In the genomic region with DNA sequence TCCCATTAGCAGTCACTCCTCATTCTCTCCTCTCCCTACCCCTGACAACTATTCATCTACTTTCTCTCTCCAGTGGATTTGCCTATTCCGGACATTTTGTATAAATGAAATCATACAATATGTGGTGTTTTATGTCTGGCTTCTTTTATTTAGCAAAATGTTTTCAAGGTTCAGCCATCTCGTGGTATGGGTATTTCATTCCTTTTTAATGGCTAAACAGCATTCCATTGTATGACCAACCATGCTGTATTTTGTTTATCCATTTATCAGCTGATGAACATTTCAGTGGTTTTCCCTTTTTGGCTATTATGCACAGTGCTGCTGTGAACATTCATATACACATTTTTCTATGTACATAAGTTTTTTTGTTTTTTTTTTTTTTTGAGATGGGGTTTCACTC, we compare ENCODE assay signal across 18 cellular contexts. TPM values are rescaled to one million over a fixed set of nuclear protein-coding genes. Genes with fewer than 3 reads are reported as not detected.
DNase-seq lines count a peak whose midpoint lies in the region; ATAC-seq and TF ChIP-seq lines count a peak whose summit lies in the region.
"Had no signal": no experiment of that assay in that cellular context is flagged by ENCODE, and none has a peak within 500 bp of the region (broad histone marks: within the 10 kb centered on the region; RNA-seq: fewer than 3 reads in every experiment).

No MANE protein-coding gene starts in this region.

- no peak overlapping the region for H2BK5ac ChIP-seq in H9 (ENCODE audit: insufficient read length, low read length)

- H2BK15ac ChIP-seq in H9 (ENCODE audit: low read depth, low read length), result no peak overlapping the region

- H3K9me3 ChIP-seq in PC-3 (ENCODE audit: low read length), result no peaks in the 10 kb centered on the region
- no peaks in the 10 kb centered on the region for H3K9me3 ChIP-seq in H9 (ENCODE audit: control insufficient read depth, low read depth, low read length)
- H3K9me3 ChIP-seq in ascending aorta, result no peaks in the 10 kb centered on the region
- H3K9me3 ChIP-seq: pancreas, suprapubic skin had no signal

- H3K36me3 ChIP-seq in PC-3 (ENCODE audit: low read depth, low read length), result peaks cover 6% of the 10 kb centered on the region; the same call in 1 of the 2 replicates
- peaks cover 33 to 46% of the 10 kb centered on the region in 2 donors for H3K36me3 ChIP-seq in ascending aorta

- H3K27ac Mint-ChIP-seq in H9, result peak overlapping the region in 1 of 3 experiments; percentile 31; a peak in 1 of 7 replicates
- H3K27ac Mint-ChIP-seq: activated CD4-positive, alpha-beta T cell treated with anti-CD3 and anti-CD28 coated beads, Interleukin-2, amount 10 ng/mL, durations not matched to agents 24 days and 14 days; GM23338 had no signal

- no peak overlapping the region for H3K23ac ChIP-seq in H9 (ENCODE audit: insufficient read length, low read depth, low read length)

- H3K4me3 ChIP-seq in PC-3 (ENCODE audit: low read length) (no peak overlapping the region), ascending aorta (no peak overlapping the region)
- H3K4me3 ChIP-seq: GM23338, pancreas, PC-9, suprapubic skin had no signal

- no peak overlapping the region for H3K4me2 ChIP-seq in PC-3 (ENCODE audit: low read length)
- H3K4me2 ChIP-seq in H9 (ENCODE audit: insufficient read depth, insufficient read length, low read length), result no peak overlapping the region
- H3K4me2 ChIP-seq: GM23338, PC-9 had no signal

- H2BK12ac ChIP-seq in H9 (ENCODE audit: insufficient read length, low read depth, low read length), result no peak overlapping the region

- H3K79me2 ChIP-seq in PC-3 (ENCODE audit: low read length), result no peaks in the 10 kb centered on the region
- no peaks in the 10 kb centered on the region for H3K79me2 ChIP-seq in H9 (ENCODE audit: insufficient read depth, low read length)

- no peaks in the 10 kb centered on the region for H3K4me1 Mint-ChIP-seq in H9
- H3K4me1 Mint-ChIP-seq: activated CD4-positive, alpha-beta T cell treated with anti-CD3 and anti-CD28 coated beads, Interleukin-2, amount 10 ng/mL, durations not matched to agents 24 days and 14 days; GM23338 had no signal

- POLR2A ChIA-PET in PC-3 (lab: Charles Lee; ENCODE audit: unreplicated experiment), result no interaction called here

- H2AFZ ChIP-seq in PC-3 (ENCODE audit: low read length) (no peak overlapping the region), H9 (ENCODE audit: low read length) (no peak overlapping the region)
- H2AFZ ChIP-seq: GM23338, PC-9 had no signal

- no peak overlapping the region; a peak in 1 of 5 replicates for H3K4me3 Mint-ChIP-seq in H9
- H3K4me3 Mint-ChIP-seq: activated CD4-positive, alpha-beta T cell treated with anti-CD3 and anti-CD28 coated beads, Interleukin-2, amount 10 ng/mL, durations not matched to agents 24 days and 14 days; GM23338 had no signal

- H4K91ac ChIP-seq in H9 (ENCODE audit: insufficient read length, low read depth, low read length), result no peak overlapping the region

- no peak overlapping the region for H4K5ac ChIP-seq in H9 (ENCODE audit: insufficient read length, low read depth, low read length)

- WGBS in H9 (ENCODE audit: extremely low coverage, insufficient read length, low lambda C conversion rate), result no CpG with 5 or more reads among the region's 2 CpGs

- no peak overlapping the region for H3K27ac ChIP-seq in PC-3 (ENCODE audit: low read length)
- no peak overlapping the region for H3K27ac ChIP-seq in H9 (ENCODE audit: insufficient read length, low read depth, low read length)
- no peak overlapping the region for H3K27ac ChIP-seq in ascending aorta
- H3K27ac ChIP-seq: pancreas, PC-9, suprapubic skin had no signal

- H3F3A ChIP-seq in PC-3 (ENCODE audit: low read length, unreplicated experiment), result no peaks in the 10 kb centered on the region

- no peak for ATAC-seq in PC-3
- ATAC-seq: GM23338, left ventricle myocardium superior, pancreas had no signal

- DNase-seq in AG09319 (ENCODE audit: extremely low read depth, low read depth) (peak; percentile 58), PC-3 (peak; percentile 12), dedifferentiated amniotic fluid mesenchymal stem cell (ENCODE audit: extremely low spot score) (peak; percentile 80), kidney tubule cell (ENCODE audit: low spot score) (peak; percentile 78), H9 (no peak), ascending aorta (ENCODE audit: low spot score in 2 of 2) (no peak), NCI-H2196 (lab: John Stamatoyannopoulos, UW; ENCODE audit: unreplicated experiment) (no peak), A172 (ENCODE audit: low spot score) (no peak)
- DNase-seq: activated CD4-positive, alpha-beta T cell treated with anti-CD3 and anti-CD28 coated beads, Interleukin-2, amount 10 ng/mL, durations not matched to agents 24 days and 14 days; activated CD8-positive, alpha-beta memory T cell treated with anti-CD3 and anti-CD28 coated beads, Interleukin-2, amount 50 U/mL, for 48 hours; Calu3; left ventricle myocardium superior; NCI-H2107; pancreas; stimulated activated CD4-positive, alpha-beta T cell treated with anti-CD3 and anti-CD28 coated beads, Interleukin-4, amount 100 ng/mL, for 24 hours had no signal

- no peak overlapping the region for H2BK120ac ChIP-seq in H9 (ENCODE audit: low read depth, low read length, poor library complexity, severe bottlenecking)

- no peaks in the 10 kb centered on the region for H3K9me3 Mint-ChIP-seq in H9
- H3K9me3 Mint-ChIP-seq: activated CD4-positive, alpha-beta T cell treated with anti-CD3 and anti-CD28 coated beads, Interleukin-2, amount 10 ng/mL, durations not matched to agents 24 days and 14 days; GM23338 had no signal

- no peak overlapping the region for H3T11ph ChIP-seq in H9 (ENCODE audit: low read length)

- intact Hi-C loops in PC-3 (cut with micrococcal nuclease) (no loop called here), ascending aorta (cut with DNase I) (no loop called here)

- no peaks in the 10 kb centered on the region for H3K23me2 ChIP-seq in H9 (ENCODE audit: insufficient read length, low read depth, low read length, poor library complexity, severe bottlenecking)

- no peaks in the 10 kb centered on the region for H3K4me1 ChIP-seq in PC-3 (ENCODE audit: insufficient read depth, low read length)
- H3K4me1 ChIP-seq in H9 (ENCODE audit: insufficient read depth, low read length), result no peaks in the 10 kb centered on the region
- H3K4me1 ChIP-seq in ascending aorta, result no peaks in the 10 kb centered on the region
- H3K4me1 ChIP-seq: pancreas had no signal

- H2BK20ac ChIP-seq in H9 (ENCODE audit: low read depth, low read length, poor library complexity, severe bottlenecking), result no peak overlapping the region

- H3K9me2 ChIP-seq in PC-3 (replicated peaks; ENCODE audit: low read length), result no peaks in the 10 kb centered on the region

- BruUV-seq in PC-3 (replicated peaks; lab: Mats Ljungman, UMichigan), result no TSS peak

- H3K79me1 ChIP-seq in H9 (ENCODE audit: insufficient read depth, low read depth, low read length, poor library complexity, severe bottlenecking), result no peaks in the 10 kb centered on the region

- H4K20me1 ChIP-seq in PC-3 (ENCODE audit: low read length) (no peaks in the 10 kb centered on the region), H9 (ENCODE audit: control insufficient read depth, insufficient read depth, insufficient read length) (no peaks in the 10 kb centered on the region)

- H3K27me3 Mint-ChIP-seq in H9 (ENCODE audit: low read depth), result no peaks in the 10 kb centered on the region
- H3K27me3 Mint-ChIP-seq: activated CD4-positive, alpha-beta T cell treated with anti-CD3 and anti-CD28 coated beads, Interleukin-2, amount 10 ng/mL, durations not matched to agents 24 days and 14 days had no signal

- peaks cover 2 to 48% (median 25%) of the 10 kb centered on the region in 3 experiments; a peak in 6 of 7 replicates for H3K36me3 Mint-ChIP-seq in H9 (ENCODE audit: insufficient read depth in 1 of 3, low read depth in 3 of 3)

- no peak overlapping the region for H3K9ac ChIP-seq in PC-3 (ENCODE audit: low read length)
- no peak overlapping the region for H3K9ac ChIP-seq in H9 (ENCODE audit: extremely low read depth, insufficient read length, low read length)

- H3K56ac ChIP-seq in H9 (ENCODE audit: insufficient read length, low read depth, low read length), result no peak overlapping the region

- H3K18ac ChIP-seq in H9 (ENCODE audit: insufficient read length, low read depth, low read length), result no peak overlapping the region

- no peak overlapping the region for H2AK5ac ChIP-seq in H9 (ENCODE audit: insufficient read length, low read length)

- H4K8ac ChIP-seq in H9 (replicated peaks; ENCODE audit: insufficient read length, low read depth, low read length), result no peak overlapping the region

- no peak overlapping the region for H3K14ac ChIP-seq in H9 (ENCODE audit: insufficient read depth, low read length)

- H3K27me3 ChIP-seq in PC-3 (ENCODE audit: low read length), result no peaks in the 10 kb centered on the region
- H3K27me3 ChIP-seq in H9 (ENCODE audit: insufficient read depth, low read length), result no peaks in the 10 kb centered on the region
- H3K27me3 ChIP-seq in ascending aorta, result no peaks in the 10 kb centered on the region
- H3K27me3 ChIP-seq: pancreas, suprapubic skin had no signal

- CTCF ChIA-PET in PC-3 (lab: Charles Lee), result no interaction called here

- TF ChIP-seq CTCF in AG09319 (IDR thresholded peaks at IDR 0.05; ENCODE audit: low read depth, low read length) (no peak), PC-3 (conservative IDR thresholded peaks at IDR 0.05; ENCODE audit: low read depth, low read length) (no peak), H9 (conservative IDR thresholded peaks at IDR 0.05) (no peak), ascending aorta (IDR thresholded peaks at IDR 0.05) (no peak)

- no peak overlapping the region for H3K4ac ChIP-seq in H9 (ENCODE audit: low read depth, low read length)

RNA-seq across cellular contexts. Expression of gene ENTPD7, which starts 34.9 kb away (rescaled TPM):
- total RNA-seq in PC-3 (2014; rRNA removed), result 6.8 and 7.8 TPM in 2 replicates
- 14.4 and 14.5 TPM in 2 replicates for total RNA-seq in H9 (2021)
- total RNA-seq in ascending aorta, result 9.9 TPM
- 23.7 and 30.8 TPM in 2 replicates for total RNA-seq in A172 (2014; rRNA removed; shearing (Covaris generic))

RNA-seq across cellular contexts. Expression of gene COX15, which starts 37.8 kb away (rescaled TPM):
- total RNA-seq in PC-3 (2014; rRNA removed), result 16.6 and 24.6 TPM in 2 replicates
- total RNA-seq in H9 (2021), result 34.2 and 37.1 TPM in 2 replicates
- total RNA-seq in ascending aorta, result 22.0 TPM
- 46.8 and 48.7 TPM in 2 replicates for total RNA-seq in A172 (2014; rRNA removed; shearing (Covaris generic))

RNA-seq across cellular contexts. Expression of gene CUTC, which starts 37.9 kb away (rescaled TPM):
- total RNA-seq in PC-3 (2014; rRNA removed) (10.2 and 14.5 TPM in 2 replicates), H9 (2021) (21.6 and 23.4 TPM in 2 replicates), ascending aorta (8.0 TPM)
- 39.2 and 39.4 TPM in 2 replicates for total RNA-seq in A172 (2014; rRNA removed; shearing (Covaris generic))

Comparison
In these comparisons a context has a peak if more than half of its experiments do, and no peak if none do; other contexts are left out.
1. DNase-seq: peak in AG09319 (single experiment), PC-3 (single experiment), dedifferentiated amniotic fluid mesenchymal stem cell (single experiment) and kidney tubule cell (single experiment); none in H9 (single experiment), ascending aorta (0 of 2), NCI-H2196 (single experiment) and A172 (single experiment).